Comparison of ENCODE assay signal across 29 cellular contexts in the genomic region with DNA sequence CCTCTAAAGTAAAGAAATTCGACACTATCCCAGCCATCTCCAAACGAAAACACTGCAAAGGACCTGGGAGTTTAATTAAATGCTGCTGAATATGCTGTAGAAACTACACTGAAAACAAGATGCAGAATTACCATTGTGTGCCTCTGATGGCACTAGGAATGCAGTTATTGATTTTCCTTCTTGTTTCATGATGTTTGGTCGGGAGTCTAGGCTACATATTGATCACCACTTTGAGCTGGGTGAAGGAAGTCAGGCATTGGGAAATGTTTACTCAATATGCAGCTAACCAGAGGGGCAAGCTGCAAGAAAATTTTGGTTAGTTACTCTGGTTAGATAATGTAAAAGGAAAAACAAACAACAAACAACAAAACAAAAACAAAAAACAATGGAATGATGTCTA.
"Had no signal": no experiment of that assay in that cellular context is flagged by ENCODE, and none has a peak within 500 bp of the region (broad histone marks: within the 10 kb centered on the region; RNA-seq: fewer than 3 reads in every experiment).

No MANE protein-coding gene starts in this region.

- H3K27ac ChIP-seq: colonic mucosa, epithelial cell of prostate, esophagus squamous epithelium, gastrocnemius medialis, heart right ventricle, left lung, lower lobe of right lung had no signal

- H3K4me3 ChIP-seq: colonic mucosa, esophagus squamous epithelium, gastrocnemius medialis, heart right ventricle, left lung, lower lobe of right lung, mucosa of descending colon had no signal

- H3K27me3 Mint-ChIP-seq: dendritic cell treated with granulocyte-macrophage colony-stimulating factor and Interleukin-4, amounts not matched to agents 40 ng/mL and 50 ng/mL, for 4 days; effector memory CD8-positive, alpha-beta T cell had no signal

- H3K4me1 ChIP-seq: colonic mucosa, esophagus squamous epithelium, gastrocnemius medialis, heart right ventricle, left lung, lower lobe of right lung had no signal

- H3K4me3 Mint-ChIP-seq: dendritic cell treated with granulocyte-macrophage colony-stimulating factor and Interleukin-4, amounts not matched to agents 40 ng/mL and 50 ng/mL, for 4 days; effector memory CD8-positive, alpha-beta T cell; endodermal cell; mesothelial cell of epicardium had no signal

- H3K27me3 ChIP-seq: colonic mucosa, esophagus squamous epithelium, gastrocnemius medialis, heart right ventricle, left lung had no signal

- H3K36me3 ChIP-seq: colonic mucosa, esophagus squamous epithelium, gastrocnemius medialis, heart right ventricle, left lung, lower lobe of right lung had no signal

- H3K9me3 ChIP-seq: colonic mucosa, gastrocnemius medialis, lower lobe of right lung had no signal

- H3K36me3 Mint-ChIP-seq: mesothelial cell of epicardium had no signal

- FAIRE-seq: endometrium, islet of Langerhans, keratinocyte had no signal

- DNase-seq: cerebellar nuclear complex; colonic mucosa; cortex of kidney; effector CD8-positive, alpha-beta T cell; effector memory CD8-positive, alpha-beta T cell; endodermal cell; erythroblast; esophagus squamous epithelium; foreskin fibroblast; foreskin melanocyte; gastrocnemius medialis; glutamatergic neuron; head of caudate nucleus; heart right ventricle; hippocampal formation; kidney glomerular epithelial cell; left colon; left lung; left ventricle myocardium superior; lower lobe of right lung; mesenchymal stem cell; mucosa of descending colon had no signal

- ATAC-seq: effector memory CD8-positive, alpha-beta T cell; esophagus mucosa; gastrocnemius medialis; heart right ventricle; left colon; left lung; left ventricle myocardium superior; lower lobe of right lung; mucosa of descending colon had no signal

- H3K9me3 Mint-ChIP-seq: endodermal cell, mesothelial cell of epicardium had no signal

- H3K27ac Mint-ChIP-seq: dendritic cell treated with granulocyte-macrophage colony-stimulating factor and Interleukin-4, amounts not matched to agents 40 ng/mL and 50 ng/mL, for 4 days; effector memory CD8-positive, alpha-beta T cell; endodermal cell; mesothelial cell of epicardium had no signal
